In genomic region chr14:100609941-100610391, GRCh38 we compare ENCODE assay signal across 16 cellular contexts.
"Had no signal": no experiment of that assay in that cellular context is flagged by ENCODE, and none has a peak within 500 bp of the region (broad histone marks: within the 10 kb centered on the region; RNA-seq: fewer than 3 reads in every experiment).

No MANE protein-coding gene starts in this region.

- H3K27me3 Mint-ChIP-seq: stimulated activated naive CD8-positive, alpha-beta T cell treated with anti-CD3 and anti-CD28 coated beads, Interleukin-15, Interleukin-2, amounts not matched to agents 100 ng/mL and 50 ng/mL, for 24 hours had no signal

- H3K27me3 ChIP-seq: body of pancreas, colonic mucosa, neural progenitor cell, pancreas, upper lobe of left lung had no signal

- H3K27ac ChIP-seq: body of pancreas, colonic mucosa, neural progenitor cell, pancreas, upper lobe of left lung, WERI-Rb-1 had no signal

- H3K36me3 Mint-ChIP-seq: neural progenitor cell had no signal

- H3K9me3 Mint-ChIP-seq: activated naive CD4-positive, alpha-beta T cell treated with anti-CD3 and anti-CD28 coated beads for 36 hours; activated T-helper 17 cell treated with anti-CD3 and anti-CD28 coated beads, Interleukin-2, amount 50 U/mL, for 72 hours; neural progenitor cell; stimulated activated naive CD8-positive, alpha-beta T cell treated with anti-CD3 and anti-CD28 coated beads, Interleukin-15, Interleukin-2, amounts not matched to agents 100 ng/mL and 50 ng/mL, for 24 hours had no signal

- H3K4me3 Mint-ChIP-seq: activated naive CD4-positive, alpha-beta T cell treated with anti-CD3 and anti-CD28 coated beads for 36 hours; activated T-helper 17 cell treated with anti-CD3 and anti-CD28 coated beads, Interleukin-2, amount 50 U/mL, for 72 hours; stimulated activated naive CD8-positive, alpha-beta T cell treated with anti-CD3 and anti-CD28 coated beads, Interleukin-15, Interleukin-2, amounts not matched to agents 100 ng/mL and 50 ng/mL, for 24 hours had no signal

- ATAC-seq: activated T-helper 17 cell treated with anti-CD3 and anti-CD28 coated beads, Interleukin-2, amount 50 U/mL, for 72 hours; body of pancreas; left lobe of liver; pancreas had no signal

- H3K9ac ChIP-seq: neural progenitor cell had no signal

- H3K4me1 ChIP-seq: body of pancreas, colonic mucosa, pancreas, upper lobe of left lung had no signal

- H3K36me3 ChIP-seq: colonic mucosa, neural progenitor cell, pancreas, upper lobe of left lung, WERI-Rb-1 had no signal

- H3K4me1 Mint-ChIP-seq: activated T-helper 17 cell treated with anti-CD3 and anti-CD28 coated beads, Interleukin-2, amount 50 U/mL, for 72 hours had no signal

- H3K27ac Mint-ChIP-seq: activated naive CD4-positive, alpha-beta T cell treated with anti-CD3 and anti-CD28 coated beads for 36 hours; activated T-helper 17 cell treated with anti-CD3 and anti-CD28 coated beads, Interleukin-2, amount 50 U/mL, for 72 hours; neural progenitor cell; stimulated activated naive CD8-positive, alpha-beta T cell treated with anti-CD3 and anti-CD28 coated beads, Interleukin-15, Interleukin-2, amounts not matched to agents 100 ng/mL and 50 ng/mL, for 24 hours had no signal

- H3K4me3 ChIP-seq: body of pancreas, colonic mucosa, neural progenitor cell, pancreas, upper lobe of left lung had no signal

- H3K9me3 ChIP-seq: body of pancreas, colonic mucosa, pancreas, upper lobe of left lung had no signal

- DNase-seq: activated CD4-positive, alpha-beta T cell treated with anti-CD3 and anti-CD28 coated beads for 1 hour; activated CD8-positive, alpha-beta memory T cell treated with anti-CD3 and anti-CD28 coated beads for 24 hours; activated naive CD4-positive, alpha-beta T cell treated with anti-CD3 and anti-CD28 coated beads for 36 hours; caudate nucleus; colonic mucosa; foreskin melanocyte; stimulated activated CD4-positive, alpha-beta T cell treated with anti-CD3 and anti-CD28 coated beads, Interleukin-12 subunit alpha, Interleukin-12 subunit beta, amount 100 ng/mL, for 4 hours; stimulated activated CD4-positive, alpha-beta T cell treated with anti-CD3 and anti-CD28 coated beads, Interleukin-1b, Interleukin-23, amount 100 ng/mL, for 48 hours; WERI-Rb-1 had no signal

- H3K4me2 ChIP-seq: neural progenitor cell had no signal
